ENCODE assay signal across 24 cellular contexts in genomic region chr20:32300647-32301046, GRCh38.
"Had no signal": no experiment of that assay in that cellular context is flagged by ENCODE, and none has a peak within 500 bp of the region (broad histone marks: within the 10 kb centered on the region; RNA-seq: fewer than 3 reads in every experiment).

No MANE protein-coding gene starts in this region.

- H2AFZ ChIP-seq: hepatocyte had no signal

- H3K9me3 Mint-ChIP-seq: activated naive CD4-positive, alpha-beta T cell treated with anti-CD3 and anti-CD28 coated beads, Interleukin-2, amount 50 U/mL, for 72 hours; nephron; stimulated activated naive B cell treated with anti-CD40 and anti-IgM and Interleukin-4, amounts not matched to agents 10 μg/mL and 1 μg/mL and 100 μg/mL, for 72 hours had no signal

- H3K4me3 Mint-ChIP-seq: nephron; stimulated activated naive B cell treated with anti-CD40 and anti-IgM and Interleukin-4, amounts not matched to agents 10 μg/mL and 1 μg/mL and 100 μg/mL, for 72 hours had no signal

- H3K9me3 ChIP-seq: gastroesophageal sphincter, left ventricle myocardium inferior, pancreas, psoas muscle, tibial nerve had no signal

- H3K27me3 Mint-ChIP-seq: stimulated activated naive B cell treated with anti-CD40 and anti-IgM and Interleukin-4, amounts not matched to agents 10 μg/mL and 1 μg/mL and 100 μg/mL, for 72 hours had no signal

- DNase-seq: activated CD4-positive, alpha-beta T cell treated with anti-CD3 and anti-CD28 coated beads, Interleukin-2, amount 50 U/mL, for 1 hour; activated CD4-positive, CD25-positive, alpha-beta regulatory T cell treated with anti-CD3 and anti-CD28 coated beads, Interleukin-2, amount 50 U/mL, for 72 hours; activated naive CD4-positive, alpha-beta T cell; activated T-cell treated with anti-CD3 and anti-CD28 coated beads for 4 hours; brain microvascular endothelial cell; dorsolateral prefrontal cortex; effector memory CD4-positive, alpha-beta T cell; islet precursor cell; left ventricle myocardium inferior; nucleus accumbens; pancreas; psoas muscle; stimulated activated CD4-positive, alpha-beta T cell treated with anti-CD3 and anti-CD28 coated beads, Interleukin-1b, Interleukin-23, amount 100 ng/mL, for 48 hours; stimulated activated CD4-positive, alpha-beta T cell treated with anti-CD3 and anti-CD28 coated beads, Interleukin-4, amount 100 ng/mL, for 4 hours; stimulated activated CD8-positive, alpha-beta memory T cell treated with anti-CD3 and anti-CD28 coated beads, Interleukin-4, amount 100 ng/mL, for 48 hours; stimulated activated naive B cell treated with anti-CD40 and anti-IgM and Interleukin-4, amounts not matched to agents 10 μg/mL and 1 μg/mL and 100 μg/mL, for 72 hours; T-helper 2 cell had no signal

- H3K36me3 ChIP-seq: brain microvascular endothelial cell, gastroesophageal sphincter, left ventricle myocardium inferior, pancreas, tibial nerve had no signal

- H3K4me2 ChIP-seq: hepatocyte, smooth muscle cell had no signal

- H3K27ac ChIP-seq: brain microvascular endothelial cell, coronary artery, dorsolateral prefrontal cortex, gastroesophageal sphincter, hepatocyte, left ventricle myocardium inferior, pancreas, psoas muscle, tibial nerve had no signal

- H3K27me3 ChIP-seq: brain microvascular endothelial cell, dorsolateral prefrontal cortex, gastroesophageal sphincter, hepatocyte, pancreas, tibial nerve had no signal

- ATAC-seq: activated naive CD4-positive, alpha-beta T cell treated with anti-CD3 and anti-CD28 coated beads, Interleukin-2, amount 50 U/mL, for 72 hours; gastroesophageal sphincter; pancreas; psoas muscle; stimulated activated naive B cell treated with anti-CD40 and anti-IgM and Interleukin-4, amounts not matched to agents 10 μg/mL and 1 μg/mL and 100 μg/mL, for 72 hours had no signal

- H3K27ac Mint-ChIP-seq: stimulated activated naive B cell treated with anti-CD40 and anti-IgM and Interleukin-4, amounts not matched to agents 10 μg/mL and 1 μg/mL and 100 μg/mL, for 72 hours had no signal

- H3K4me3 ChIP-seq: coronary artery, dorsolateral prefrontal cortex, gastroesophageal sphincter, hepatocyte, left ventricle myocardium inferior, pancreas, psoas muscle, smooth muscle cell, tibial nerve had no signal
